ENCODE assay signal across 8 cellular contexts in genomic region chr1:42335050-42335808, GRCh38. TPM values are rescaled to one million over a fixed set of nuclear protein-coding genes. Genes with fewer than 3 reads are reported as not detected.
DNase-seq lines count a peak whose midpoint lies in the region; ATAC-seq and TF ChIP-seq lines count a peak whose summit lies in the region.

TSS of gene FOXJ3 (minus strand) at chr1:42335235. CDS start at chr1:42311093, 24,142 bp downstream.

- no peaks in the 10 kb centered on the region for H3K27me3 Mint-ChIP-seq in HFFc6 (ENCODE audit: insufficient read depth)
- peaks cover 2% of the 10 kb centered on the region for H3K27me3 Mint-ChIP-seq in glutamatergic neuron (ENCODE audit: unreplicated experiment)

- H4K20me1 ChIP-seq in osteoblast (ENCODE audit: insufficient read depth, low read length): peaks cover 36% of the 10 kb centered on the region

- H3K27me3 ChIP-seq in osteoblast (ENCODE audit: insufficient read depth, low read length) (no peaks in the 10 kb centered on the region), testis (no peaks in the 10 kb centered on the region)

- peak within 1 kb of the TSS; percentile 82 for H3K27ac ChIP-seq in osteoblast (ENCODE audit: low read depth, low read length)
- H3K27ac ChIP-seq in testis: peak within 1 kb of the TSS; percentile 95 to 96

- H3K36me3 Mint-ChIP-seq in HFFc6 (ENCODE audit: low read depth): no peaks in the 10 kb centered on the region
- H3K36me3 Mint-ChIP-seq in activated naive CD4-positive, alpha-beta T cell treated with anti-CD3 and anti-CD28 coated beads, Interleukin-2, amount 50 U/mL, for 72 hours: peaks cover 9 to 14% of the 10 kb centered on the region in 2 donors
- peaks cover 3% of the 10 kb centered on the region for H3K36me3 Mint-ChIP-seq in glutamatergic neuron (ENCODE audit: unreplicated experiment)

- peak; percentile 91 to 94 for ATAC-seq in activated naive CD4-positive, alpha-beta T cell treated with anti-CD3 and anti-CD28 coated beads, Interleukin-2, amount 50 U/mL, for 72 hours

- H3K36me3 ChIP-seq in osteoblast (ENCODE audit: insufficient read depth, low read length) (no peaks in the 10 kb centered on the region), testis (ENCODE audit: low read depth, missing control alignments) (no peaks in the 10 kb centered on the region)

- peaks cover 48% of the 10 kb centered on the region for H3K79me2 ChIP-seq in osteoblast (ENCODE audit: insufficient read depth, low read length)

- peak; percentile 92 for DNase-seq in GM04504 (ENCODE audit: low read depth)
- peak; percentile 93 for DNase-seq in HFFc6
- peak; percentile 81 for DNase-seq in NCI-H1048 (lab: John Stamatoyannopoulos, UW)
- DNase-seq in SKM-1 (lab: John Stamatoyannopoulos, UW; ENCODE audit: unreplicated experiment): peak; percentile 75
- DNase-seq in activated naive CD4-positive, alpha-beta T cell treated with anti-CD3 and anti-CD28 coated beads, Interleukin-2, amount 50 U/mL, for 72 hours (ENCODE audit: low spot score in 2 of 2): peak; percentile 89 to 92
- DNase-seq in glutamatergic neuron: peak; percentile 95
- DNase-seq in osteoblast (ENCODE audit: insufficient read length, low spot score, missing footprints): peak; percentile 97
- DNase-seq in testis: peak; percentile 95

- H3K4me1 ChIP-seq in osteoblast (ENCODE audit: insufficient read depth, low read length): peaks cover 19% of the 10 kb centered on the region
- H3K4me1 ChIP-seq in testis: peaks cover 27% of the 10 kb centered on the region

- H3K9me3 ChIP-seq in osteoblast (ENCODE audit: low read depth, low read length) (no peaks in the 10 kb centered on the region), testis (no peaks in the 10 kb centered on the region)

- no peak for TF ChIP-seq CTCF in HFFc6 (IDR thresholded peaks at IDR 0.05)
- TF ChIP-seq CTCF in glutamatergic neuron (IDR thresholded peaks at IDR 0.05; ENCODE audit: partially characterized antibody, unreplicated experiment): no peak
- no peak for TF ChIP-seq CTCF in osteoblast (IDR thresholded peaks at IDR 0.05; ENCODE audit: extremely low read depth, low read depth, low read length)
- no peak for TF ChIP-seq CTCF in testis (IDR thresholded peaks at IDR 0.05)

- H3K4me3 Mint-ChIP-seq in HFFc6: peak within 1 kb of the TSS; percentile 93
- peak within 1 kb of the TSS; percentile 93 for H3K4me3 Mint-ChIP-seq in glutamatergic neuron (ENCODE audit: unreplicated experiment)

- H2AFZ ChIP-seq in osteoblast (ENCODE audit: low read length): peak within 1 kb of the TSS; percentile 97

- intact Hi-C loops in testis (cut with DNase I; ENCODE audit: low total_unique reads): no loop called here

- H3K27ac Mint-ChIP-seq in HFFc6: peak within 1 kb of the TSS; percentile 81
- H3K27ac Mint-ChIP-seq in activated naive CD4-positive, alpha-beta T cell treated with anti-CD3 and anti-CD28 coated beads, Interleukin-2, amount 50 U/mL, for 72 hours: peak within 1 kb of the TSS; percentile 85 to 94
- peak within 1 kb of the TSS; percentile 85 for H3K27ac Mint-ChIP-seq in glutamatergic neuron (ENCODE audit: unreplicated experiment)

- 0% methylated on average over 2 to 44 of the region's 79 CpGs for WGBS in testis, 2 donors

- H3K4me1 Mint-ChIP-seq in HFFc6 (ENCODE audit: low read depth): peaks cover 43% of the 10 kb centered on the region
- H3K4me1 Mint-ChIP-seq in glutamatergic neuron (ENCODE audit: low read depth, unreplicated experiment): peaks cover 11% of the 10 kb centered on the region

- H3K9me3 Mint-ChIP-seq in HFFc6: no peaks in the 10 kb centered on the region
- H3K9me3 Mint-ChIP-seq in activated naive CD4-positive, alpha-beta T cell treated with anti-CD3 and anti-CD28 coated beads, Interleukin-2, amount 50 U/mL, for 72 hours: no peaks in the 10 kb centered on the region
- H3K9me3 Mint-ChIP-seq in glutamatergic neuron (ENCODE audit: unreplicated experiment): peaks cover 3% of the 10 kb centered on the region

- H3K4me3 ChIP-seq in osteoblast (ENCODE audit: insufficient read depth, low read length) (peak within 1 kb of the TSS; percentile 95), testis (peak within 1 kb of the TSS; percentile 90 to 100)

- no peak for TF ChIP-seq POLR2A in testis (IDR thresholded peaks at IDR 0.05)

- H3K4me2 ChIP-seq in osteoblast (ENCODE audit: insufficient read depth, low read length): peak within 1 kb of the TSS; percentile 85

RNA-seq across cellular contexts. Expression of gene FOXJ3, which starts in this region (rescaled TPM):
- 10 to 100 TPM; 24.5 to 31.3 (median 28.9) TPM for total RNA-seq in HFFc6 (2021; fragmentation: NEBNext Ultra II Directional; extraction: Animal tissue kit (Norgen Biotek cat#: 25700))
- total RNA-seq in activated naive CD4-positive, alpha-beta T cell treated with anti-CD3 and anti-CD28 coated beads, Interleukin-2, amount 50 U/mL, for 72 hours: 10 to 100 TPM; 51.0 to 52.9 TPM
- total RNA-seq in glutamatergic neuron (ENCODE audit: unreplicated experiment) (45.0 TPM), osteoblast (37.3 and 41.8 TPM in 2 replicates), testis (10 to 100 TPM; 64.4 to 80.1 TPM)
- 38.9 TPM for polyA plus RNA-seq in testis (ENCODE audit: insufficient read depth, low read depth, low replicate concordance)

Comparison
In these comparisons a context has a peak if more than half of its experiments do, and no peak if none do; other contexts are left out.
1. Peak in every context shown above with its lines: DNase-seq, ATAC-seq, H3K4me3 ChIP-seq and H3K27ac ChIP-seq.